In genomic region chr11:118930152-118930712, GRCh38 we compare ENCODE assay signal across 8 cellular contexts. TPM values are rescaled to one million over a fixed set of nuclear protein-coding genes. Genes with fewer than 3 reads are reported as not detected.
A peak's percentile ranks its signal among the peaks of the same experiment; 100 is the strongest.
DNase-seq lines count a peak whose midpoint lies in the region; ATAC-seq and TF ChIP-seq lines count a peak whose summit lies in the region.

No MANE protein-coding gene starts in this region.

- H3K36me3 Mint-ChIP-seq in CD14-positive monocyte: no peaks in the 10 kb centered on the region

- intact Hi-C loops in CD14-positive monocyte (cut with micrococcal nuclease): loop anchor here (2.0 to 10.0 kb wide), 3 partner anchors 23 to 245 kb away; no protein-coding TSS in a partner anchor

- peaks cover 37% of the 10 kb centered on the region for H3K4me1 Mint-ChIP-seq in CD14-positive monocyte

- H3K27me3 ChIP-seq in mucosa of stomach (ENCODE audit: control insufficient read depth, insufficient read depth, low read length): no peaks in the 10 kb centered on the region

- TF ChIP-seq CTCF in CD14-positive monocyte (IDR thresholded peaks at IDR 0.05) (peak; percentile 96), epithelial cell of proximal tubule (conservative IDR thresholded peaks at IDR 0.05; ENCODE audit: low read depth, low read length) (peak; percentile 90)

- peaks cover 44% of the 10 kb centered on the region for H3K4me1 ChIP-seq in mucosa of stomach (ENCODE audit: control insufficient read depth, insufficient read depth, low read length)

- H3K27ac Mint-ChIP-seq in CD14-positive monocyte: peak overlapping the region in 6 of 7 donors; percentile 56 to 91 (median 80)

- H3K9ac ChIP-seq in mucosa of stomach (ENCODE audit: low read length): peak overlapping the region; percentile 93

- peaks cover 0 to 2% (median 0%) of the 10 kb centered on the region in 7 donors for H3K9me3 Mint-ChIP-seq in CD14-positive monocyte

- H3K27me3 Mint-ChIP-seq in CD14-positive monocyte (ENCODE audit: low read depth in 3 of 3): peaks cover 1 to 18% (median 4%) of the 10 kb centered on the region in 3 donors

- ATAC-seq in HG03159 (IDR thresholded peaks at IDR 0.05; ENCODE audit: unreplicated experiment): no peak

- H3K4me3 ChIP-seq in epithelial cell of proximal tubule (ENCODE audit: low read depth, low read length): peak overlapping the region; percentile 63
- peak overlapping the region; percentile 57 for H3K4me3 ChIP-seq in mucosa of stomach (ENCODE audit: low read length)

- H3K4me3 Mint-ChIP-seq in CD14-positive monocyte: peak overlapping the region; percentile 92 to 98

- DNase-seq in CD14-positive monocyte (ENCODE audit: low spot score): no peak
- DNase-seq in HUDEP-2 (lab: John Stamatoyannopoulos, UW; ENCODE audit: unreplicated experiment in 76 of 76): peak in 63 of 76 experiments; percentile 7 to 79 (median 51)
- peak; percentile 37 for DNase-seq in NOMO-1 treated with dmso at 0.1 percent for 144 hours (lab: John Stamatoyannopoulos, UW; ENCODE audit: unreplicated experiment)
- peak; percentile 83 for DNase-seq in activated T-cell treated with anti-CD3 and anti-CD28 coated beads for 1 hour (ENCODE audit: low read depth)
- no peak for DNase-seq in epithelial cell of proximal tubule (ENCODE audit: low read depth)
- peak; percentile 84 for DNase-seq in stimulated activated CD8-positive, alpha-beta memory T cell treated with anti-CD3 and anti-CD28 coated beads, Interleukin-7, amount 100 ng/mL, for 24 hours (ENCODE audit: low read depth)

- no peaks in the 10 kb centered on the region for H3K9me3 ChIP-seq in mucosa of stomach (ENCODE audit: control insufficient read depth, low read length)

- H3K36me3 ChIP-seq in mucosa of stomach (ENCODE audit: control insufficient read depth, insufficient read depth, low read length): no peaks in the 10 kb centered on the region

RNA-seq across cellular contexts. Expression of gene BCL9L, which starts 4.5 kb away (rescaled TPM):
- 1 to 10 TPM in 1 of 2 donors, under 1 TPM in 1; 0.11 to 1.8 TPM for polyA plus RNA-seq in CD14-positive monocyte
- 20.7 and 25.7 TPM in 2 replicates for total RNA-seq in epithelial cell of proximal tubule

RNA-seq across cellular contexts. Expression of gene UPK2, which starts 25.9 kb away (rescaled TPM):
- polyA plus RNA-seq in CD14-positive monocyte: not detected
- total RNA-seq in epithelial cell of proximal tubule: 0.14 TPM in 1 of 2 replicates, not detected in the other

RNA-seq across cellular contexts. Expression of gene FOXR1, which starts 41.3 kb away (rescaled TPM):
- polyA plus RNA-seq in CD14-positive monocyte: not detected
- not detected in 2 replicates for total RNA-seq in epithelial cell of proximal tubule

RNA-seq across cellular contexts. Expression of gene CXCR5, which starts 46.5 kb away (rescaled TPM):
- under 1 TPM; 0.08 to 0.09 TPM for polyA plus RNA-seq in CD14-positive monocyte
- not detected in 2 replicates for total RNA-seq in epithelial cell of proximal tubule

Comparison
In these comparisons a context has a peak if more than half of its experiments do, and no peak if none do; other contexts are left out.
1. DNase-seq: peak in HUDEP-2 (63 of 76), NOMO-1 treated with dmso at 0.1 percent for 144 hours (single experiment), activated T-cell treated with anti-CD3 and anti-CD28 coated beads for 1 hour (single experiment) and stimulated activated CD8-positive, alpha-beta memory T cell treated with anti-CD3 and anti-CD28 coated beads, Interleukin-7, amount 100 ng/mL, for 24 hours (single experiment); none in CD14-positive monocyte (single experiment) and epithelial cell of proximal tubule (single experiment).